Comparison of ENCODE assay signal across 8 cellular contexts in the genomic region with DNA sequence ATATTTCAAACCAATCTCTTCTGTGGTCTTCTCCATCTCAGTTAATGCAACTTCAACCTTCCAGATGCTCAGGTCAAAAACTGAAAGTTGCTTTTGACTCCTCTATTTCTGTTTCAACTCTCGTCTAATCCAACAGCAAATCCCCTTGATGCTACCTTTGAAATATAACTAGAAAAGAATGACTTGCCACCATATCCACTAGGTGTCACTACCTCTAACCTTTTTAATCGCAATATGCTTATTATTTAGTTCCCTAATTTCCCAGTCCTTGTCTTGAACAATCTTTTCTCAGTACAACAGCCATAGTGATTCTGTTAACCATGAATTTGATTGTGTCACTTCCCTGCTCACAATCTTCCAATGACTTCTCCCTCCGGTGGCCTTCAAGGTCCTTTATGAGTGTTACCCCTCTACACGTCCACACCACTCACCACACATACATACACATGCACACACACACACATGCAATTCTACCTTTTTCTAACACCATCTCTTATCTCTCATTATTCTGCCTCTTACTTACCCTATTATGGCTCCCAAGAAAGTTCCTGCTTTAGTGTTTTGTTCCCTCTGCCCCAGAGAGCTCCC.
A peak's percentile ranks its signal among the peaks of the same experiment; 100 is the strongest.
DNase-seq lines count a peak whose midpoint lies in the region; ATAC-seq and TF ChIP-seq lines count a peak whose summit lies in the region.

No MANE protein-coding gene starts in this region.

- no peak for TF ChIP-seq POLR2A in thyroid gland (IDR thresholded peaks at IDR 0.05)

- peak; percentile 22; the same call in 2 of the 3 replicates for ATAC-seq in GM23338
- no peak for ATAC-seq in activated CD8-positive, alpha-beta memory T cell treated with anti-CD3 and anti-CD28 coated beads, Interleukin-2, amount 10 ng/mL, durations not matched to agents 7 days and 5 days
- ATAC-seq in HG03039 (IDR thresholded peaks at IDR 0.05; ENCODE audit: unreplicated experiment), result no peak

- no peaks in the 10 kb centered on the region for H3K36me3 ChIP-seq in GM06990 (ENCODE audit: control insufficient read depth, insufficient read depth, low read length)
- H3K36me3 ChIP-seq in GM23338 (ENCODE audit: insufficient read depth), result no peaks in the 10 kb centered on the region
- H3K36me3 ChIP-seq in thyroid gland, result no peaks in the 10 kb centered on the region

- H3K4me1 ChIP-seq in GM23338 (ENCODE audit: insufficient read depth) (no peaks in the 10 kb centered on the region), thyroid gland (no peaks in the 10 kb centered on the region)

- CTCF ChIA-PET in activated CD8-positive, alpha-beta memory T cell treated with anti-CD3 and anti-CD28 coated beads, Interleukin-2, amount 10 ng/mL, durations not matched to agents 7 days and 5 days (lab: Charles Lee), result no interaction called here

- no peak for DNase-seq in GM06990 (ENCODE audit: extremely low read depth, insufficient read length)
- DNase-seq in GM23338 (ENCODE audit: low spot score), result peak; percentile 59
- peak; percentile 18 for DNase-seq in NCI-H524 treated with DMSO at 0.1 percent for 48 hours (lab: John Stamatoyannopoulos, UW)
- peak; percentile 23 for DNase-seq in epithelial cell of proximal tubule (ENCODE audit: low read depth)
- DNase-seq in activated T-helper 1 cell treated with anti-CD3 and anti-CD28 coated beads, Interleukin-12 subunit alpha, Interleukin-12 subunit beta, Interleukin-2, Interleukin-4 antibody, amounts not matched to agents 30 ng/mL and 10 ng/mL and 1 ng/mL, durations not matched to agents 14 hours and 24 hours and 36 hours (ENCODE audit: low spot score), result no peak
- DNase-seq in activated CD8-positive, alpha-beta memory T cell treated with anti-CD3 and anti-CD28 coated beads, Interleukin-2, amount 10 ng/mL, durations not matched to agents 7 days and 5 days, result no peak
- DNase-seq in thyroid gland, result no peak

- peaks cover 1% of the 10 kb centered on the region for H3K27me3 Mint-ChIP-seq in GM23338 (ENCODE audit: insufficient read depth, low read depth, poor library complexity)
- no peaks in the 10 kb centered on the region for H3K27me3 Mint-ChIP-seq in activated T-helper 1 cell treated with anti-CD3 and anti-CD28 coated beads, Interleukin-12 subunit alpha, Interleukin-12 subunit beta, Interleukin-2, Interleukin-4 antibody, amounts not matched to agents 30 ng/mL and 10 ng/mL and 1 ng/mL, durations not matched to agents 14 hours and 24 hours and 36 hours (ENCODE audit: insufficient read depth)
- H3K27me3 Mint-ChIP-seq in activated CD8-positive, alpha-beta memory T cell treated with anti-CD3 and anti-CD28 coated beads, Interleukin-2, amount 10 ng/mL, durations not matched to agents 7 days and 5 days, result no peaks in the 10 kb centered on the region

- peak overlapping the region; percentile 1; the same call in 1 of the 2 replicates for H3K27ac Mint-ChIP-seq in GM23338
- no peak overlapping the region for H3K27ac Mint-ChIP-seq in activated T-helper 1 cell treated with anti-CD3 and anti-CD28 coated beads, Interleukin-12 subunit alpha, Interleukin-12 subunit beta, Interleukin-2, Interleukin-4 antibody, amounts not matched to agents 30 ng/mL and 10 ng/mL and 1 ng/mL, durations not matched to agents 14 hours and 24 hours and 36 hours
- H3K27ac Mint-ChIP-seq in activated CD8-positive, alpha-beta memory T cell treated with anti-CD3 and anti-CD28 coated beads, Interleukin-2, amount 10 ng/mL, durations not matched to agents 7 days and 5 days, result no peak overlapping the region

- TF ChIP-seq CTCF in GM06990 (IDR thresholded peaks at IDR 0.05; ENCODE audit: insufficient read depth, low read length, poor library complexity, severe bottlenecking) (peak; percentile 44), GM23338 (conservative IDR thresholded peaks at IDR 0.05; ENCODE audit: low read depth in 2 of 2) (peak; percentile 57 to 68), epithelial cell of proximal tubule (conservative IDR thresholded peaks at IDR 0.05; ENCODE audit: low read depth, low read length) (peak; percentile 65), thyroid gland (IDR thresholded peaks at IDR 0.05) (peak in 1 of 6 experiments; percentile 19)

- H4K20me1 ChIP-seq in GM23338 (replicated peaks; ENCODE audit: insufficient read depth), result no peaks in the 10 kb centered on the region

- no peaks in the 10 kb centered on the region for H3K9me2 ChIP-seq in GM23338 (ENCODE audit: insufficient read depth)

- no peak overlapping the region for H3K4me3 Mint-ChIP-seq in GM23338
- H3K4me3 Mint-ChIP-seq in activated T-helper 1 cell treated with anti-CD3 and anti-CD28 coated beads, Interleukin-12 subunit alpha, Interleukin-12 subunit beta, Interleukin-2, Interleukin-4 antibody, amounts not matched to agents 30 ng/mL and 10 ng/mL and 1 ng/mL, durations not matched to agents 14 hours and 24 hours and 36 hours, result no peak overlapping the region
- H3K4me3 Mint-ChIP-seq in activated CD8-positive, alpha-beta memory T cell treated with anti-CD3 and anti-CD28 coated beads, Interleukin-2, amount 10 ng/mL, durations not matched to agents 7 days and 5 days, result no peak overlapping the region

- no peaks in the 10 kb centered on the region for H3F3A ChIP-seq in GM23338 (replicated peaks; ENCODE audit: low read depth)

- H3K27ac ChIP-seq in GM23338 (ENCODE audit: low read depth) (no peak overlapping the region), thyroid gland (no peak overlapping the region)

- no peak overlapping the region for H3K4me2 ChIP-seq in GM23338

- no peaks in the 10 kb centered on the region for H3K9me3 ChIP-seq in thyroid gland

- H3K9me3 Mint-ChIP-seq in GM23338, result no peaks in the 10 kb centered on the region
- no peaks in the 10 kb centered on the region for H3K9me3 Mint-ChIP-seq in activated T-helper 1 cell treated with anti-CD3 and anti-CD28 coated beads, Interleukin-12 subunit alpha, Interleukin-12 subunit beta, Interleukin-2, Interleukin-4 antibody, amounts not matched to agents 30 ng/mL and 10 ng/mL and 1 ng/mL, durations not matched to agents 14 hours and 24 hours and 36 hours
- H3K9me3 Mint-ChIP-seq in activated CD8-positive, alpha-beta memory T cell treated with anti-CD3 and anti-CD28 coated beads, Interleukin-2, amount 10 ng/mL, durations not matched to agents 7 days and 5 days (ENCODE audit: low read depth), result no peaks in the 10 kb centered on the region

- H3K79me2 ChIP-seq in GM23338 (replicated peaks; ENCODE audit: insufficient read depth), result no peaks in the 10 kb centered on the region

- H3K27me3 ChIP-seq in GM06990 (replicated peaks; ENCODE audit: control insufficient read depth, insufficient read depth, low read length) (no peaks in the 10 kb centered on the region), GM23338 (ENCODE audit: insufficient read depth) (no peaks in the 10 kb centered on the region), thyroid gland (no peaks in the 10 kb centered on the region)

- H3K4me3 ChIP-seq in GM06990 (replicated peaks; ENCODE audit: low read depth, low read length) (no peak overlapping the region), GM23338 (no peak overlapping the region), epithelial cell of proximal tubule (ENCODE audit: low read depth, low read length) (no peak overlapping the region), thyroid gland (replicated peaks in 1 of 3) (no peak overlapping the region)

- intact Hi-C loops in activated T-helper 1 cell treated with anti-CD3 and anti-CD28 coated beads, Interleukin-12 subunit alpha, Interleukin-12 subunit beta, Interleukin-2, Interleukin-4 antibody, amounts not matched to agents 30 ng/mL and 10 ng/mL and 1 ng/mL, durations not matched to agents 14 hours and 24 hours and 36 hours (cut with micrococcal nuclease), result loop anchor here (2.0 kb wide), 1 partner anchor 858 kb away; no protein-coding TSS in a partner anchor
- intact Hi-C loops in thyroid gland (cut with DNase I), result no loop called here

- H2AFZ ChIP-seq in GM23338, result no peak overlapping the region

- no peaks in the 10 kb centered on the region for H3K4me1 Mint-ChIP-seq in GM23338
- no peaks in the 10 kb centered on the region for H3K4me1 Mint-ChIP-seq in activated T-helper 1 cell treated with anti-CD3 and anti-CD28 coated beads, Interleukin-12 subunit alpha, Interleukin-12 subunit beta, Interleukin-2, Interleukin-4 antibody, amounts not matched to agents 30 ng/mL and 10 ng/mL and 1 ng/mL, durations not matched to agents 14 hours and 24 hours and 36 hours (ENCODE audit: low read depth)
- H3K4me1 Mint-ChIP-seq in activated CD8-positive, alpha-beta memory T cell treated with anti-CD3 and anti-CD28 coated beads, Interleukin-2, amount 10 ng/mL, durations not matched to agents 7 days and 5 days, result no peaks in the 10 kb centered on the region

- H3K36me3 Mint-ChIP-seq in GM23338 (ENCODE audit: low read depth), result no peaks in the 10 kb centered on the region
- H3K36me3 Mint-ChIP-seq in activated T-helper 1 cell treated with anti-CD3 and anti-CD28 coated beads, Interleukin-12 subunit alpha, Interleukin-12 subunit beta, Interleukin-2, Interleukin-4 antibody, amounts not matched to agents 30 ng/mL and 10 ng/mL and 1 ng/mL, durations not matched to agents 14 hours and 24 hours and 36 hours (ENCODE audit: low read depth), result no peaks in the 10 kb centered on the region
- H3K36me3 Mint-ChIP-seq in activated CD8-positive, alpha-beta memory T cell treated with anti-CD3 and anti-CD28 coated beads, Interleukin-2, amount 10 ng/mL, durations not matched to agents 7 days and 5 days, result no peaks in the 10 kb centered on the region

- 64% methylated on average over 4 of the region's 4 CpGs for WGBS in thyroid gland, 2 donors

Comparison
In these comparisons a context has a peak if more than half of its experiments do, and no peak if none do; other contexts are left out.
1. DNase-seq: peak in GM23338 (single experiment), NCI-H524 treated with DMSO at 0.1 percent for 48 hours (single experiment) and epithelial cell of proximal tubule (single experiment); none in GM06990 (single experiment), activated T-helper 1 cell treated with anti-CD3 and anti-CD28 coated beads, Interleukin-12 subunit alpha, Interleukin-12 subunit beta, Interleukin-2, Interleukin-4 antibody, amounts not matched to agents 30 ng/mL and 10 ng/mL and 1 ng/mL, durations not matched to agents 14 hours and 24 hours and 36 hours (single experiment), activated CD8-positive, alpha-beta memory T cell treated with anti-CD3 and anti-CD28 coated beads, Interleukin-2, amount 10 ng/mL, durations not matched to agents 7 days and 5 days (single experiment) and thyroid gland (0 of 2).